ENCODE assay signal across 9 cellular contexts in the genomic region with DNA sequence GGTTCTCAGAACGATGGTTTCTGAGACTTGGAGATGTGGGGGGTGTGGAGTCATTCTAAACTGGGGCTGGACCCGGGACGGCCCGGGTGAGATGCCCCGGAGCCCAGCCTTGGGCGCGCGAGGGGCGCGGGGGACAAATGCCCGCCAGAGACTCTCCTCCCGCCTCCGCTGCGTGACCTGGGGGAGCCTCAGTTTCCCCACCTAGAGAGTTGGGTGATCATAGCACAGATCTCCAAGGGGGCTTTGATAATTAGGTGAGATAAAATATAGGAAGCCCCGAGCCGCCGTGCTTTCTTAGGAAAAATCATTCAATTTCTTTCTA. TPM values are rescaled to one million over a fixed set of nuclear protein-coding genes. Genes with fewer than 3 reads are reported as not detected.
DNase-seq lines count a peak whose midpoint lies in the region; ATAC-seq, FAIRE-seq and TF ChIP-seq lines count a peak whose summit lies in the region.
"Had no signal": no experiment of that assay in that cellular context is flagged by ENCODE, and none has a peak within 500 bp of the region (broad histone marks: within the 10 kb centered on the region; RNA-seq: fewer than 3 reads in every experiment).

No MANE protein-coding gene starts in this region.

- H3K4me1 ChIP-seq in HUES64 (ENCODE audit: insufficient read depth, low read length) = peaks cover 26% of the 10 kb centered on the region
- peaks cover 14% of the 10 kb centered on the region for H3K4me1 ChIP-seq in astrocyte (ENCODE audit: insufficient read depth, low read length)

- no peak for TF ChIP-seq CTCF in astrocyte (IDR thresholded peaks at IDR 0.05; ENCODE audit: insufficient read depth, low read depth, low read length)
- no peak for TF ChIP-seq CTCF in kidney epithelial cell (IDR thresholded peaks at IDR 0.05; ENCODE audit: insufficient read depth, low read length, poor library complexity, severe bottlenecking)

- H3K4me2 ChIP-seq in astrocyte (ENCODE audit: low read length) = peak overlapping the region; percentile 100

- H4K20me1 ChIP-seq in astrocyte (ENCODE audit: insufficient read depth, low read length) = peaks cover 9% of the 10 kb centered on the region

- peak overlapping the region; percentile 88 for H3K4me3 Mint-ChIP-seq in astrocyte (ENCODE audit: unreplicated experiment)
- peak overlapping the region; percentile 77 to 85 for H3K4me3 Mint-ChIP-seq in stimulated activated naive CD8-positive, alpha-beta T cell treated with anti-CD3 and anti-CD28 coated beads, Interleukin-15, amount 100 ng/mL, for 72 hours

- H3K9me3 Mint-ChIP-seq in astrocyte (ENCODE audit: unreplicated experiment) = peaks cover under 1% of the 10 kb centered on the region
- H3K9me3 Mint-ChIP-seq in stimulated activated naive CD8-positive, alpha-beta T cell treated with anti-CD3 and anti-CD28 coated beads, Interleukin-15, amount 100 ng/mL, for 72 hours = no peaks in the 10 kb centered on the region

- FAIRE-seq in astrocyte (lab: Jason Lieb, UNC) = no peak

- H3K27ac ChIP-seq in HUES64 (ENCODE audit: low read depth, low read length) = peak overlapping the region; percentile 72; the same call in 1 of the 2 replicates
- no peak overlapping the region for H3K27ac ChIP-seq in astrocyte (ENCODE audit: low read depth, low read length)

- peak overlapping the region; percentile 54 for H3K9ac ChIP-seq in HUES64 (ENCODE audit: low read depth, low read length)
- peak overlapping the region; percentile 77 for H3K9ac ChIP-seq in astrocyte (ENCODE audit: low read length)

- H3K36me3 ChIP-seq in HUES64 (ENCODE audit: insufficient read depth, low read length) = no peaks in the 10 kb centered on the region
- H3K36me3 ChIP-seq in astrocyte (ENCODE audit: insufficient read depth, low read length) = no peaks in the 10 kb centered on the region
- no peaks in the 10 kb centered on the region for H3K36me3 ChIP-seq in kidney epithelial cell (ENCODE audit: control insufficient read depth, insufficient read depth, low read length)

- peaks cover 11% of the 10 kb centered on the region for H3K4me1 Mint-ChIP-seq in astrocyte (ENCODE audit: low read depth, unreplicated experiment)
- H3K4me1 Mint-ChIP-seq in stimulated activated naive CD8-positive, alpha-beta T cell treated with anti-CD3 and anti-CD28 coated beads, Interleukin-15, amount 100 ng/mL, for 72 hours = peaks cover 41% of the 10 kb centered on the region

- no peak for ATAC-seq in stimulated activated naive CD8-positive, alpha-beta T cell treated with anti-CD3 and anti-CD28 coated beads, Interleukin-15, amount 100 ng/mL, for 72 hours
- no peak for ATAC-seq in HG02623 (IDR thresholded peaks at IDR 0.05; ENCODE audit: unreplicated experiment)

- peaks cover 30% of the 10 kb centered on the region for H3K79me2 ChIP-seq in astrocyte (ENCODE audit: insufficient read depth, low read length)

- H3K4me3 ChIP-seq in HUES64 (ENCODE audit: low read length) (peak overlapping the region; percentile 82), astrocyte (ENCODE audit: insufficient read depth, low read depth, low read length) (peak overlapping the region; percentile 67), kidney epithelial cell (ENCODE audit: low read depth, low read length) (peak overlapping the region; percentile 67)

- DNase-seq in astrocyte (ENCODE audit: low read depth) = no peak
- no peak for DNase-seq in kidney epithelial cell (ENCODE audit: low read depth)
- DNase-seq in stimulated activated naive CD8-positive, alpha-beta T cell treated with anti-CD3 and anti-CD28 coated beads, Interleukin-15, amount 100 ng/mL, for 72 hours = no peak
- no peak for DNase-seq in NCI-H774 (lab: John Stamatoyannopoulos, UW)
- no peak for DNase-seq in hippocampal formation (lab: John Stamatoyannopoulos, UW)
- DNase-seq in activated effector memory CD4-positive, alpha-beta T cell treated with anti-CD3 and anti-CD28 coated beads, Interleukin-2, amount 50 U/mL, for 16 hours = no peak

- under 1% methylated on average over 17 of the region's 17 CpGs for WGBS in HUES64

- H3K27me3 ChIP-seq in HUES64 (ENCODE audit: insufficient read depth, low read length) = peaks cover 41% of the 10 kb centered on the region
- no peaks in the 10 kb centered on the region for H3K27me3 ChIP-seq in astrocyte (ENCODE audit: insufficient read depth, low read length)
- peaks cover 6% of the 10 kb centered on the region for H3K27me3 ChIP-seq in kidney epithelial cell (ENCODE audit: control insufficient read depth, insufficient read depth, low read length)

- peaks cover 5% of the 10 kb centered on the region for H3K27me3 Mint-ChIP-seq in astrocyte (ENCODE audit: low read depth, unreplicated experiment)
- H3K27me3 Mint-ChIP-seq in stimulated activated naive CD8-positive, alpha-beta T cell treated with anti-CD3 and anti-CD28 coated beads, Interleukin-15, amount 100 ng/mL, for 72 hours = peaks cover 74% of the 10 kb centered on the region

- no peak overlapping the region for H3K27ac Mint-ChIP-seq in astrocyte (ENCODE audit: unreplicated experiment)
- no peak overlapping the region for H3K27ac Mint-ChIP-seq in stimulated activated naive CD8-positive, alpha-beta T cell treated with anti-CD3 and anti-CD28 coated beads, Interleukin-15, amount 100 ng/mL, for 72 hours

- H3K36me3 Mint-ChIP-seq in astrocyte (ENCODE audit: low read depth, unreplicated experiment) = peaks cover 7% of the 10 kb centered on the region

- peak overlapping the region; percentile 91 for H2AFZ ChIP-seq in astrocyte (ENCODE audit: low read depth, low read length)

- H3K9me3 ChIP-seq in HUES64 (ENCODE audit: insufficient read depth, low read depth, low read length) = no peaks in the 10 kb centered on the region
- H3K9me3 ChIP-seq in astrocyte (ENCODE audit: insufficient read depth, low read depth, low read length) = no peaks in the 10 kb centered on the region

RNA-seq across cellular contexts. Expression of gene FZD8, which starts 0.7 kb away (rescaled TPM):
- polyA plus RNA-seq in HUES64 (2013, experiment 1 of 2) = 5.7 TPM
- 4.8 TPM for polyA plus RNA-seq in HUES64 (2013, experiment 2 of 2)
- 17.2 and 30.9 TPM in 2 replicates for total RNA-seq in astrocyte
- total RNA-seq in kidney epithelial cell = 12.7 and 18.7 TPM in 2 replicates

RNA-seq across cellular contexts. Expression of gene GJD4, which starts 37.6 kb away (rescaled TPM):
- not detected for polyA plus RNA-seq in HUES64 (2013, experiment 1 of 2)
- not detected for polyA plus RNA-seq in HUES64 (2013, experiment 2 of 2)
- not detected in 2 replicates for total RNA-seq in astrocyte
- not detected in 2 replicates for total RNA-seq in kidney epithelial cell
- total RNA-seq: left colon had no signal
